ENCODE assay signal across 17 cellular contexts in the genomic region with DNA sequence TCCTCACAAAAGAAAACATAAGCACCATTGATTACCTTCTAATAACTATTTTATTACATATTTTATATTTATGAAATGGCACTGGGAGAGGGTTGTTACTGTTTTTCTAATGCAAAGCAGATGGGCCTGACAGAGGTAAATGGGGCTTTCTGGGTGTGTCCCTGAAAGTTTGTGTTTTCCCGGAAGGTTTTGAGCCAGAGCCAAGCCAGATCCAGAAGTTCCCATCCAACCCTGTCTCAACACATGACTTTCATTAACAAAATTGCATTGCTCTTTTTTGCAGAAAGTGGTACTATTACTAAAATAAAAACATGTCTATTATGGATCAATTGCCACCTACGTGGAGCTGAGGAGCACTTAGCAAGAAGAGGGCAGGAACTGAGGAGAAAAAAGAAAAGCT.
DNase-seq lines count a peak whose midpoint lies in the region; TF ChIP-seq lines count a peak whose summit lies in the region.
"Had no signal": no experiment of that assay in that cellular context is flagged by ENCODE, and none has a peak within 500 bp of the region (broad histone marks: within the 10 kb centered on the region; RNA-seq: fewer than 3 reads in every experiment).

No MANE protein-coding gene starts in this region.

- H4K20me1 ChIP-seq in GM23248 (ENCODE audit: insufficient read depth), result no peaks in the 10 kb centered on the region

- DNase-seq in AG09319 (ENCODE audit: extremely low read depth, low read depth), result peak; percentile 57
- DNase-seq in GM23248, result peak; percentile 40
- DNase-seq in fibroblast of gingiva (ENCODE audit: low read depth), result peak; percentile 43
- peak; percentile 43 for DNase-seq in fibroblast of villous mesenchyme (ENCODE audit: low read depth)
- DNase-seq in kidney glomerular epithelial cell (lab: John Stamatoyannopoulos, UW), result no peak
- DNase-seq in RKO (ENCODE audit: low spot score), result no peak
- DNase-seq in type B pancreatic cell (ENCODE audit: extremely low spot score, unreplicated experiment), result no peak
- DNase-seq: 8988T; CD8-positive, alpha-beta T cell; COR-L47; DMS53; GF-D8; H9; IMR-90 had no signal

- H3F3A ChIP-seq in GM23248 (ENCODE audit: insufficient read depth), result no peaks in the 10 kb centered on the region

- TF ChIP-seq CTCF in AG09319 (IDR thresholded peaks at IDR 0.05; ENCODE audit: low read depth, low read length) (no peak), fibroblast of villous mesenchyme (IDR thresholded peaks at IDR 0.05; ENCODE audit: insufficient read depth, low read depth, low read length) (no peak), type B pancreatic cell (conservative IDR thresholded peaks at IDR 0.05) (no peak)

- no peaks in the 10 kb centered on the region for H3K36me3 ChIP-seq in GM23248 (ENCODE audit: low read depth)

- no peaks in the 10 kb centered on the region for H3K9me3 ChIP-seq in GM23248 (ENCODE audit: low read depth)

- no peaks in the 10 kb centered on the region for H3K27me3 Mint-ChIP-seq in type B pancreatic cell

- 7 to 14% methylated on average over 2 of the region's 2 CpGs for WGBS in GM23248 (ENCODE audit: low coverage in 1 of 2, low lambda C conversion rate in 2 of 2, missing lambda C conversion rate in 2 of 2), 2 experiments

- H3K79me2 ChIP-seq in GM23248 (ENCODE audit: insufficient read depth), result no peaks in the 10 kb centered on the region

- H3K4me1 Mint-ChIP-seq in type B pancreatic cell (ENCODE audit: unreplicated experiment), result no peaks in the 10 kb centered on the region
- H3K4me1 Mint-ChIP-seq: CD14-positive monocyte had no signal

- no peaks in the 10 kb centered on the region for H3K4me1 ChIP-seq in GM23248 (ENCODE audit: insufficient read depth)

- in situ Hi-C loops in GM23248 (cut with MboI), result no loop called here

- no peak overlapping the region for H3K4me3 Mint-ChIP-seq in type B pancreatic cell
- H3K4me3 Mint-ChIP-seq: CD14-positive monocyte; CD8-positive, alpha-beta T cell; GM23338; H9 had no signal

- no peak overlapping the region for H3K4me2 ChIP-seq in GM23248 (ENCODE audit: unreplicated experiment)
- H3K4me2 ChIP-seq: GM23338 had no signal

- peaks cover 15% of the 10 kb centered on the region for H3K9me3 Mint-ChIP-seq in type B pancreatic cell

- H3K27me3 ChIP-seq in GM23248 (replicated peaks; ENCODE audit: insufficient read depth), result no peaks in the 10 kb centered on the region

- H3K27ac ChIP-seq in GM23248, result no peak overlapping the region

- no peak overlapping the region for H3K27ac Mint-ChIP-seq in type B pancreatic cell
- H3K27ac Mint-ChIP-seq: CD14-positive monocyte; CD8-positive, alpha-beta T cell; GM23338; H9 had no signal

- H3K4me3 ChIP-seq in GM23248 (no peak overlapping the region), fibroblast of villous mesenchyme (ENCODE audit: low read depth, low read length) (no peak overlapping the region)
- H3K4me3 ChIP-seq: GM12878, GM23338 had no signal

- peaks cover 11% of the 10 kb centered on the region for H3K36me3 Mint-ChIP-seq in type B pancreatic cell
- H3K36me3 Mint-ChIP-seq: CD14-positive monocyte had no signal

- H3K9ac ChIP-seq in GM23248, result no peak overlapping the region

- H3K9me2 ChIP-seq in GM23248 (ENCODE audit: insufficient read depth), result no peaks in the 10 kb centered on the region

- no peak overlapping the region for H2AFZ ChIP-seq in GM23248
- H2AFZ ChIP-seq: GM23338 had no signal

Comparison
In these comparisons a context has a peak if more than half of its experiments do, and no peak if none do; other contexts are left out.
1. DNase-seq: peak in AG09319 (single experiment), GM23248 (single experiment), fibroblast of gingiva (single experiment) and fibroblast of villous mesenchyme (single experiment); none in kidney glomerular epithelial cell (single experiment), RKO (single experiment) and type B pancreatic cell (single experiment).